Comparison of ENCODE assay signal across 10 cellular contexts in the genomic region with DNA sequence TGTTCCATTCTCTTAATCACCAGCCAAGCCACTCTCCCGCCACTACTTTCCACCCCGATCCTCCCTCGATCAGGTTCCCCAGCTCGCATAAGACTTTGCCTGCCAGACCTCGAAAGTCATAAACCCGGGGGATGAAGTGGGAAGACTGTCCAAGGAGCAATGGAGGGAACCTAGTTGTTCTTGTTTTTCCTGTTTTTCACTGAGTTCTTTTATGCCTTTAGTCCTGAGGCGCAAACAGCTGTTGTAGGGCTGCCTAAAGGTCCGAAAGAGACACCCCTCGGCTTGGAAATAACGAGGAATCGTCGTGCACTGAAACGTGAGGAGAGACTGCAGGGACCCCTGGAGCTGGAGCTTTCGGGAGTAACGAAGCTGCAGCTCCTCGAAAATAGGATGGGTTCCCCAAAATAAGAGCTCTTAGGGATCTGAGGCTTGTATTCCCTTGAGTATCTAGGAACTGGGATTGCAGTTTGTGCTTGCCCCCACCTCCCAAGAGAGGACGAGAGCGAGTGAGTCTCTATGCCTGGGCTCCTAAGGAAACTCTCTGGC. TPM values are rescaled to one million over a fixed set of nuclear protein-coding genes. Genes with fewer than 3 reads are reported as not detected.
DNase-seq lines count a peak whose midpoint lies in the region; ATAC-seq, FAIRE-seq and TF ChIP-seq lines count a peak whose summit lies in the region.
"Had no signal": no experiment of that assay in that cellular context is flagged by ENCODE, and none has a peak within 500 bp of the region (broad histone marks: within the 10 kb centered on the region; RNA-seq: fewer than 3 reads in every experiment).

No MANE protein-coding gene starts in this region.

- RAD21 ChIA-PET in GM12878 (lab: Charles Lee; ENCODE audit: unreplicated experiment) = interaction anchor here (0.6 to 3.0 kb wide), 6 partner anchors 408 to 894 kb away, joined by 3 to 50 read pairs (median 4); no protein-coding TSS in a partner anchor

- H3K27me3 ChIP-seq in CD4-positive, alpha-beta memory T cell (ENCODE audit: insufficient read depth, low read length) = peaks cover 85% of the 10 kb centered on the region
- H3K27me3 ChIP-seq in GM12878 (replicated peaks in 1 of 2; ENCODE audit: control insufficient read depth in 2 of 2, insufficient read depth in 2 of 2, low read length in 1 of 2) (peaks cover 14 to 34% of the 10 kb centered on the region in 2 experiments), neural progenitor cell (peaks cover 100% of the 10 kb centered on the region)

- H2AFZ ChIP-seq in GM12878 (ENCODE audit: control insufficient read depth, low read depth, low read length) (no peak overlapping the region), neural progenitor cell (replicated peaks) (no peak overlapping the region)

- SMC1A ChIA-PET in GM12878 (lab: Charles Lee; ENCODE audit: uncharacterized antibody, unreplicated experiment) = interaction anchor here (0.8 to 4.7 kb wide), 4 partner anchors 9 to 846 kb away, joined by 3 to 56 read pairs (median 6); no protein-coding TSS in a partner anchor

- 10% methylated on average over 18 of the region's 18 CpGs for WGBS in GM12878 (ENCODE audit: insufficient coverage, insufficient replicate concordance, low lambda C conversion rate, missing lambda C conversion rate)

- H3K27ac Mint-ChIP-seq in CD4-positive, alpha-beta memory T cell = peak overlapping the region in 2 of 7 donors; percentile 3 to 83
- H3K27ac Mint-ChIP-seq in neural progenitor cell = no peak overlapping the region

- no peak for TF ChIP-seq EP300 in GM12878 (IDR thresholded peaks at IDR 0.05; ENCODE audit: borderline replicate concordance in 1 of 2, control insufficient read depth in 1 of 2, low read depth in 2 of 2, low read length in 2 of 2)

- no peak for FAIRE-seq in GM12878 (lab: Jason Lieb, UNC)

- H3K79me2 ChIP-seq in GM12878 (ENCODE audit: control insufficient read depth, insufficient read depth, low read length) (no peaks in the 10 kb centered on the region), neural progenitor cell (ENCODE audit: low read depth) (no peaks in the 10 kb centered on the region)

- peaks cover 83 to 85% of the 10 kb centered on the region in 2 donors for H3K27me3 Mint-ChIP-seq in CD4-positive, alpha-beta memory T cell
- H3K27me3 Mint-ChIP-seq in neural progenitor cell (ENCODE audit: insufficient read depth, low read depth) = peaks cover 96% of the 10 kb centered on the region

- peaks cover 0 to 34% (median 19%) of the 10 kb centered on the region in 8 donors for H3K9me3 Mint-ChIP-seq in CD4-positive, alpha-beta memory T cell
- H3K9me3 Mint-ChIP-seq in neural progenitor cell = peaks cover 6% of the 10 kb centered on the region

- H3K4me3 ChIP-seq in CD4-positive, alpha-beta memory T cell (ENCODE audit: low read length in 2 of 2) = peak overlapping the region in 1 of 2 donors; percentile 54
- peak overlapping the region; percentile 62 for H3K4me3 ChIP-seq in Jurkat, Clone E6-1 (ENCODE audit: low read length)
- H3K4me3 ChIP-seq in GM12878 (no peak overlapping the region), neural progenitor cell (no peak overlapping the region)

- H3K27ac ChIP-seq in CD4-positive, alpha-beta memory T cell (ENCODE audit: low read depth, low read length) = no peak overlapping the region
- H3K27ac ChIP-seq in GM12878 (ENCODE audit: control insufficient read depth, insufficient read depth) (no peak overlapping the region), neural progenitor cell (no peak overlapping the region)
- H3K27ac ChIP-seq: dorsolateral prefrontal cortex had no signal

- POLR2A ChIA-PET in CD4-positive, alpha-beta memory T cell (lab: Charles Lee; ENCODE audit: partially characterized antibody) = no interaction called here
- POLR2A ChIA-PET in GM12878 (lab: Charles Lee) = no interaction called here

- H4K20me1 ChIP-seq in GM12878 (ENCODE audit: control insufficient read depth, insufficient read depth) = no peaks in the 10 kb centered on the region
- peaks cover 96% of the 10 kb centered on the region for H4K20me1 ChIP-seq in neural progenitor cell (ENCODE audit: low read depth)

- TF ChIP-seq RAD21 in GM12878 (IDR thresholded peaks at IDR 0.05; ENCODE audit: insufficient read depth, low read depth, low read length) = no peak

- peaks cover 12 to 39% (median 28%) of the 10 kb centered on the region in 4 donors for H3K4me1 Mint-ChIP-seq in CD4-positive, alpha-beta memory T cell
- H3K4me1 Mint-ChIP-seq in neural progenitor cell = peaks cover 4% of the 10 kb centered on the region

- no peaks in the 10 kb centered on the region for H3F3A ChIP-seq in neural progenitor cell (ENCODE audit: low read depth)

- H3K4me2 ChIP-seq in GM12878 (ENCODE audit: control insufficient read depth, insufficient read depth) (peak overlapping the region; percentile 87; the same call in 1 of the 2 replicates), neural progenitor cell (no peak overlapping the region)

- CTCF ChIA-PET in CD4-positive, alpha-beta memory T cell (lab: Charles Lee; ENCODE audit: partially characterized antibody) = interaction anchor here (0.5 to 4.1 kb wide), 22 partner anchors 9 to 1401 kb away, joined by 3 to 111 read pairs (median 3); partner anchors contain the start of gene LNPK
- CTCF ChIA-PET in GM12878 (lab: Yijun Ruan, JAX) = interaction anchor here (0.6 to 3.7 kb wide), 17 partner anchors 9 to 1034 kb away, joined by 3 to 83 read pairs (median 4); no protein-coding TSS in a partner anchor

- peaks cover 0 to 8% of the 10 kb centered on the region in 2 donors for H3K36me3 Mint-ChIP-seq in CD4-positive, alpha-beta memory T cell
- H3K36me3 Mint-ChIP-seq in neural progenitor cell = no peaks in the 10 kb centered on the region

- no peaks in the 10 kb centered on the region for H3K36me3 ChIP-seq in CD4-positive, alpha-beta memory T cell (ENCODE audit: insufficient read depth, low read length)
- no peaks in the 10 kb centered on the region for H3K36me3 ChIP-seq in GM12878 (ENCODE audit: control insufficient read depth in 2 of 2, insufficient read depth in 2 of 2, low read length in 1 of 2)
- H3K36me3 ChIP-seq in neural progenitor cell = no peaks in the 10 kb centered on the region

- intact Hi-C loops in CD4-positive, alpha-beta memory T cell (cut with micrococcal nuclease) = loop anchor here (1.0 to 2.0 kb wide), 3 partner anchors 19 to 1061 kb away; no protein-coding TSS in a partner anchor
- intact Hi-C loops in GM12878 (cut with micrococcal nuclease; ENCODE audit: unreplicated experiment) = loop anchor here (1.0 to 2.0 kb wide), 5 partner anchors 408 to 847 kb away; no protein-coding TSS in a partner anchor

- TF ChIP-seq CTCF in GM12878 (IDR thresholded peaks at IDR 0.05 in 2 of 3, conservative IDR thresholded peaks at IDR 0.05 in 1 of 3; ENCODE audit: control insufficient read depth in 2 of 3, extremely low read depth in 1 of 3, insufficient read depth in 1 of 3, low read depth in 3 of 3, low read length in 3 of 3) = no peak
- TF ChIP-seq CTCF in neural progenitor cell (IDR thresholded peaks at IDR 0.05) = no peak

- ATAC-seq in GM12878 (no peak), GM21423 (IDR thresholded peaks at IDR 0.05; ENCODE audit: unreplicated experiment) (no peak)

- H3K9ac ChIP-seq in GM12878 (ENCODE audit: control insufficient read depth, insufficient read depth, low read length) (no peak overlapping the region), neural progenitor cell (no peak overlapping the region)

- TF ChIP-seq POLR2A in GM12878 (IDR thresholded peaks at IDR 0.05; ENCODE audit: low read depth, low read length) = no peak

- no TSS peak for BruUV-seq in GM12878 (replicated peaks; lab: Mats Ljungman, UMichigan)

- peak overlapping the region; percentile 51 to 87 (median 82) for H3K4me3 Mint-ChIP-seq in CD4-positive, alpha-beta memory T cell
- H3K4me3 Mint-ChIP-seq in neural progenitor cell = peak overlapping the region; percentile 22

- in situ Hi-C loops in GM12878 (cut with MboI) = loop anchor here (5.0 kb wide), 2 partner anchors 411 to 731 kb away; no protein-coding TSS in a partner anchor
- in situ Hi-C loops in KBM-7 (cut with MboI; ENCODE audit: low pct_unique_long_range_greater_than_20kb, low sequenced_read_pairs) = loop anchor here (25.0 kb wide), 2 partner anchors 411 to 736 kb away; no protein-coding TSS in a partner anchor

- peaks cover 27% of the 10 kb centered on the region for H3K4me1 ChIP-seq in CD4-positive, alpha-beta memory T cell (ENCODE audit: insufficient read depth, low read length)
- H3K4me1 ChIP-seq in GM12878 (ENCODE audit: control insufficient read depth, insufficient read depth, low read length) (peaks cover 3% of the 10 kb centered on the region; the same call in 1 of the 2 replicates), neural progenitor cell (no peaks in the 10 kb centered on the region)

- H3K9me3 ChIP-seq in CD4-positive, alpha-beta memory T cell (ENCODE audit: control insufficient read depth in 1 of 2, low read length in 2 of 2) = no peaks in the 10 kb centered on the region
- H3K9me3 ChIP-seq in GM12878 (replicated peaks; ENCODE audit: control insufficient read depth, insufficient read depth, low read length) (no peaks in the 10 kb centered on the region; the same call in 2 of the 3 replicates), neural progenitor cell (ENCODE audit: low read depth) (no peaks in the 10 kb centered on the region)

- no peak for DNase-seq in CD4-positive, alpha-beta memory T cell
- no peak for DNase-seq in Jurkat, Clone E6-1 (ENCODE audit: low read depth, low spot score)
- DNase-seq in GM12878 (ENCODE audit: low read depth, low spot score) = no peak
- DNase-seq in neural progenitor cell (ENCODE audit: low spot score) = no peak
- DNase-seq in KBM-7 = no peak
- no peak for DNase-seq in DMS 273 treated with DMSO at 0.1 percent for 48 hours (lab: John Stamatoyannopoulos, UW)
- DNase-seq in NCI-H510A (lab: John Stamatoyannopoulos, UW) = no peak

RNA-seq across cellular contexts. Expression of gene HOXD12, which starts 1.7 kb away (rescaled TPM):
- total RNA-seq in CD4-positive, alpha-beta memory T cell = not detected
- polyA plus RNA-seq in CD4-positive, alpha-beta memory T cell = not detected
- polyA plus RNA-seq in Jurkat, Clone E6-1 (2012; ENCODE audit: insufficient read depth, insufficient read length) = 0.70 TPM
- total RNA-seq in GM12878 (2013; cell fraction: nucleolus; rRNA removed) = not detected in 2 replicates
- total RNA-seq in GM12878 (2014; rRNA removed) = not detected in 2 replicates
- total RNA-seq in GM12878 (2014; rRNA removed; fragmentation: Illumina TruSeq; extraction: Trizol) = not detected in 2 replicates
- total RNA-seq in GM12878 (2021) = not detected in 2 replicates
- not detected for polyA plus RNA-seq in GM12878 (2011; ENCODE audit: low read depth)
- polyA plus RNA-seq in GM12878 (2011; rRNA removed) = not detected in 2 replicates
- not detected in 2 replicates for polyA plus RNA-seq in GM12878 (2011; cell fraction: cytosol; rRNA removed)
- polyA plus RNA-seq in GM12878 (2011; cell fraction: nucleus; rRNA removed) = not detected in 2 replicates
- not detected in 2 replicates for polyA plus RNA-seq in GM12878 (2012)
- polyA plus RNA-seq in GM12878 (2014; fragmentation: Illumina TruSeq; extraction: Trizol) = not detected in 2 replicates
- polyA plus RNA-seq in GM12878 (2014; fragmentation: Nextera tagmentation; extraction: Ambion mirVana) = not detected
- not detected in 2 replicates for polyA plus RNA-seq in GM12878 (2014; rRNA removed)
- not detected for polyA plus RNA-seq in GM12878 (2016; fragmentation: Nextera tagmentation; extraction: Ambion mirVana)
- polyA minus RNA-seq in GM12878 (2011; rRNA and poly(A)+ RNA removed) = not detected in 2 replicates
- polyA minus RNA-seq in GM12878 (2011; cell fraction: cytosol; rRNA and poly(A)+ RNA removed) = not detected in 2 replicates
- polyA minus RNA-seq in GM12878 (2011; cell fraction: nucleus; rRNA and poly(A)+ RNA removed) = not detected in 2 replicates
- not detected in 2 replicates for total RNA-seq in neural progenitor cell (ENCODE audit: low replicate concordance)
- total RNA-seq: dorsolateral prefrontal cortex had no signal

RNA-seq across cellular contexts. Expression of gene HOXD13, which starts 5.4 kb away (rescaled TPM):
- total RNA-seq in CD4-positive, alpha-beta memory T cell = not detected
- not detected for polyA plus RNA-seq in CD4-positive, alpha-beta memory T cell
- polyA plus RNA-seq in Jurkat, Clone E6-1 (2012; ENCODE audit: insufficient read depth, insufficient read length) = 33.7 TPM
- not detected in 2 replicates for total RNA-seq in GM12878 (2013; cell fraction: nucleolus; rRNA removed)
- total RNA-seq in GM12878 (2014; rRNA removed) (not detected in 2 replicates), GM12878 (2014; rRNA removed; fragmentation: Illumina TruSeq; extraction: Trizol) (not detected in 2 replicates), GM12878 (2021) (not detected in 2 replicates), neural progenitor cell (ENCODE audit: low replicate concordance) (not detected in 2 replicates)
- not detected for polyA plus RNA-seq in GM12878 (2011; ENCODE audit: low read depth)
- polyA plus RNA-seq in GM12878 (2011; rRNA removed) (not detected in 2 replicates), GM12878 (2014; fragmentation: Illumina TruSeq; extraction: Trizol) (not detected in 2 replicates), GM12878 (2014; fragmentation: Nextera tagmentation; extraction: Ambion mirVana) (not detected), GM12878 (2014; rRNA removed) (not detected in 2 replicates), GM12878 (2016; fragmentation: Nextera tagmentation; extraction: Ambion mirVana) (not detected)
- not detected in 2 replicates for polyA plus RNA-seq in GM12878 (2011; cell fraction: cytosol; rRNA removed)
- not detected in 2 replicates for polyA plus RNA-seq in GM12878 (2011; cell fraction: nucleus; rRNA removed)
- polyA plus RNA-seq in GM12878 (2012) = not detected in 2 replicates
- not detected in 2 replicates for polyA minus RNA-seq in GM12878 (2011; rRNA and poly(A)+ RNA removed)
- polyA minus RNA-seq in GM12878 (2011; cell fraction: cytosol; rRNA and poly(A)+ RNA removed) = not detected in 2 replicates
- not detected in 2 replicates for polyA minus RNA-seq in GM12878 (2011; cell fraction: nucleus; rRNA and poly(A)+ RNA removed)
- total RNA-seq: dorsolateral prefrontal cortex had no signal

RNA-seq across cellular contexts. Expression of gene HOXD11, which starts 9.2 kb away (rescaled TPM):
- total RNA-seq in CD4-positive, alpha-beta memory T cell = not detected
- not detected for polyA plus RNA-seq in CD4-positive, alpha-beta memory T cell
- polyA plus RNA-seq in Jurkat, Clone E6-1 (2012; ENCODE audit: insufficient read depth, insufficient read length) = not detected
- total RNA-seq in GM12878 (2013; cell fraction: nucleolus; rRNA removed) = not detected in 2 replicates
- total RNA-seq in GM12878 (2014; rRNA removed) (not detected in 2 replicates), GM12878 (2014; rRNA removed; fragmentation: Illumina TruSeq; extraction: Trizol) (not detected in 2 replicates), GM12878 (2021) (not detected in 2 replicates), neural progenitor cell (ENCODE audit: low replicate concordance) (not detected in 2 replicates)
- not detected for polyA plus RNA-seq in GM12878 (2011; ENCODE audit: low read depth)
- polyA plus RNA-seq in GM12878 (2011; rRNA removed) (not detected in 2 replicates), GM12878 (2014; fragmentation: Illumina TruSeq; extraction: Trizol) (not detected in 2 replicates), GM12878 (2014; fragmentation: Nextera tagmentation; extraction: Ambion mirVana) (not detected), GM12878 (2014; rRNA removed) (not detected in 2 replicates), GM12878 (2016; fragmentation: Nextera tagmentation; extraction: Ambion mirVana) (not detected)
- polyA plus RNA-seq in GM12878 (2011; cell fraction: cytosol; rRNA removed) = not detected in 2 replicates
- not detected in 2 replicates for polyA plus RNA-seq in GM12878 (2011; cell fraction: nucleus; rRNA removed)
- not detected in 2 replicates for polyA plus RNA-seq in GM12878 (2012)
- not detected in 2 replicates for polyA minus RNA-seq in GM12878 (2011; rRNA and poly(A)+ RNA removed)
- polyA minus RNA-seq in GM12878 (2011; cell fraction: cytosol; rRNA and poly(A)+ RNA removed) = 0.94 TPM in 1 of 2 replicates, not detected in the other
- not detected in 2 replicates for polyA minus RNA-seq in GM12878 (2011; cell fraction: nucleus; rRNA and poly(A)+ RNA removed)
- total RNA-seq: dorsolateral prefrontal cortex had no signal

RNA-seq across cellular contexts. Expression of gene EVX2, which starts 14.1 kb away (rescaled TPM):
- total RNA-seq in CD4-positive, alpha-beta memory T cell = not detected
- polyA plus RNA-seq in CD4-positive, alpha-beta memory T cell = not detected
- polyA plus RNA-seq in Jurkat, Clone E6-1 (2012; ENCODE audit: insufficient read depth, insufficient read length) = not detected
- not detected in 2 replicates for total RNA-seq in GM12878 (2013; cell fraction: nucleolus; rRNA removed)
- total RNA-seq in GM12878 (2014; rRNA removed) = not detected in 2 replicates
- total RNA-seq in GM12878 (2014; rRNA removed; fragmentation: Illumina TruSeq; extraction: Trizol) = not detected in 2 replicates
- not detected in 2 replicates for total RNA-seq in GM12878 (2021)
- not detected for polyA plus RNA-seq in GM12878 (2011; ENCODE audit: low read depth)
- not detected in 2 replicates for polyA plus RNA-seq in GM12878 (2011; rRNA removed)
- polyA plus RNA-seq in GM12878 (2011; cell fraction: cytosol; rRNA removed) = not detected in 2 replicates
- not detected in 2 replicates for polyA plus RNA-seq in GM12878 (2011; cell fraction: nucleus; rRNA removed)
- not detected in 2 replicates for polyA plus RNA-seq in GM12878 (2012)
- not detected in 2 replicates for polyA plus RNA-seq in GM12878 (2014; fragmentation: Illumina TruSeq; extraction: Trizol)
- polyA plus RNA-seq in GM12878 (2014; fragmentation: Nextera tagmentation; extraction: Ambion mirVana) = not detected
- not detected in 2 replicates for polyA plus RNA-seq in GM12878 (2014; rRNA removed)
- not detected for polyA plus RNA-seq in GM12878 (2016; fragmentation: Nextera tagmentation; extraction: Ambion mirVana)
- polyA minus RNA-seq in GM12878 (2011; rRNA and poly(A)+ RNA removed) = not detected in 2 replicates
- not detected in 2 replicates for polyA minus RNA-seq in GM12878 (2011; cell fraction: cytosol; rRNA and poly(A)+ RNA removed)
- polyA minus RNA-seq in GM12878 (2011; cell fraction: nucleus; rRNA and poly(A)+ RNA removed) = not detected in 2 replicates
- total RNA-seq in neural progenitor cell (ENCODE audit: low replicate concordance) = not detected in 2 replicates
- total RNA-seq: lower leg skin had no signal

RNA-seq across cellular contexts. Expression of gene HOXD10, which starts 18.7 kb away (rescaled TPM):
- total RNA-seq in CD4-positive, alpha-beta memory T cell = not detected
- not detected for polyA plus RNA-seq in CD4-positive, alpha-beta memory T cell
- not detected for polyA plus RNA-seq in Jurkat, Clone E6-1 (2012; ENCODE audit: insufficient read depth, insufficient read length)
- not detected in 2 replicates for total RNA-seq in GM12878 (2013; cell fraction: nucleolus; rRNA removed)
- total RNA-seq in GM12878 (2014; rRNA removed) (not detected in 2 replicates), GM12878 (2014; rRNA removed; fragmentation: Illumina TruSeq; extraction: Trizol) (not detected in 2 replicates), GM12878 (2021) (not detected in 2 replicates), neural progenitor cell (ENCODE audit: low replicate concordance) (not detected in 2 replicates)
- not detected for polyA plus RNA-seq in GM12878 (2011; ENCODE audit: low read depth)
- polyA plus RNA-seq in GM12878 (2011; rRNA removed) (not detected in 2 replicates), GM12878 (2014; fragmentation: Illumina TruSeq; extraction: Trizol) (not detected in 2 replicates), GM12878 (2014; fragmentation: Nextera tagmentation; extraction: Ambion mirVana) (not detected), GM12878 (2014; rRNA removed) (not detected in 2 replicates), GM12878 (2016; fragmentation: Nextera tagmentation; extraction: Ambion mirVana) (not detected)
- not detected in 2 replicates for polyA plus RNA-seq in GM12878 (2011; cell fraction: cytosol; rRNA removed)
- not detected in 2 replicates for polyA plus RNA-seq in GM12878 (2011; cell fraction: nucleus; rRNA removed)
- not detected in 2 replicates for polyA plus RNA-seq in GM12878 (2012)
- not detected in 2 replicates for polyA minus RNA-seq in GM12878 (2011; rRNA and poly(A)+ RNA removed)
- not detected in 2 replicates for polyA minus RNA-seq in GM12878 (2011; cell fraction: cytosol; rRNA and poly(A)+ RNA removed)
- polyA minus RNA-seq in GM12878 (2011; cell fraction: nucleus; rRNA and poly(A)+ RNA removed) = not detected in 2 replicates
